In the genomic region with DNA sequence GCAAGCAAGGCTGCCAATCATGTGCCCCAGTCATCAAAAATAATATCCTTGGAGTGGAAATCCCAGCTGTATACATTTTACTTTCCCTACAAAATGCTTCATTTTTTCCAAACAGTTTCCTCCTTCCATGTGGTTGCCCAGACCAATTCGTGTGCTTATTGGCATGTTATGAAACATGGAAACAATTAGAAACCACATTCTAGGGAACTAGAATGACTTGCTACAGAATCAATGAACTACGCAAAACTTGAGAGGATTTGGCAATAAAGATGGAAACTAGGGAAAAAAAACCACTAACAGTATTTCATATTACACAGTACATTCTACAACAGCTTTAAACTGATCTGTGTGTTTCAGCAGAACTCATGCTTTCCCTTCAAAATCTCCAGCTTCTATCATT, we compare ENCODE assay signal across 22 cellular contexts.
"Had no signal": no experiment of that assay in that cellular context is flagged by ENCODE, and none has a peak within 500 bp of the region (broad histone marks: within the 10 kb centered on the region; RNA-seq: fewer than 3 reads in every experiment).

No MANE protein-coding gene starts in this region.

- H2AFZ ChIP-seq: hepatocyte had no signal

- H3K27ac ChIP-seq: body of pancreas, cardiac muscle cell, foreskin keratinocyte, hepatocyte, lower lobe of right lung, sigmoid colon, spleen, upper lobe of right lung, WERI-Rb-1 had no signal

- H3K79me2 ChIP-seq: hepatocyte had no signal

- H3K4me3 ChIP-seq: body of pancreas, cardiac muscle cell, hepatocyte, lower lobe of right lung, sigmoid colon, spleen, upper lobe of right lung had no signal

- H3K4me1 ChIP-seq: foreskin keratinocyte, lower lobe of right lung, sigmoid colon, spleen, upper lobe of right lung had no signal

- H3K27me3 ChIP-seq: body of pancreas, cardiac muscle cell, foreskin keratinocyte, hepatocyte, sigmoid colon, spleen, upper lobe of right lung had no signal

- H3K9me3 ChIP-seq: body of pancreas, lower lobe of right lung, sigmoid colon, spleen, upper lobe of right lung had no signal

- H3K4me2 ChIP-seq: hepatocyte had no signal

- DNase-seq: activated CD4-positive, alpha-beta T cell treated with anti-CD3 and anti-CD28 coated beads, Interleukin-2, amount 10 ng/mL, durations not matched to agents 7 days and 5 days; activated CD4-positive, CD25-positive, alpha-beta regulatory T cell treated with anti-CD3 and anti-CD28 coated beads, Interleukin-2, amount 50 U/mL, for 72 hours; activated CD8-positive, alpha-beta T cell treated with anti-CD3 and anti-CD28 coated beads, Interleukin-2, amount 10 ng/mL, durations not matched to agents 7 days and 5 days; activated gamma-delta T cell treated with Interleukin-2 at 50 U/mL for 16 hours; anterior cingulate cortex; body of pancreas; effector CD4-positive, alpha-beta T cell; foreskin keratinocyte; glutamatergic neuron; immature natural killer cell; lower lobe of right lung; naive thymus-derived CD4-positive, alpha-beta T cell; occipital lobe; retina; sigmoid colon; spleen; stimulated activated CD4-positive, alpha-beta T cell treated with anti-CD3 and anti-CD28 coated beads, Interleukin-4, amount 100 ng/mL, for 1 hour; stimulated activated naive CD4-positive, alpha-beta T cell; upper lobe of right lung; WERI-Rb-1 had no signal

- H3K36me3 ChIP-seq: cardiac muscle cell, lower lobe of right lung, sigmoid colon, spleen, upper lobe of right lung, WERI-Rb-1 had no signal
